8 cellular contexts compared by ENCODE assay signal in genomic region chr9:85425153-85425611, GRCh38.
DNase-seq lines count a peak whose midpoint lies in the region; ATAC-seq and TF ChIP-seq lines count a peak whose summit lies in the region.

No MANE protein-coding gene starts in this region.

- intact Hi-C loops in posterior cingulate gyrus (cut with DNase I): loop anchor here (2.0 kb wide), 1 partner anchor 772 kb away; no protein-coding TSS in a partner anchor

- CTCF ChIA-PET in HEK293T (lab: Yijun Ruan, JAX): interaction anchor here (0.5 to 1.3 kb wide), 5 partner anchors 8 to 1046 kb away, joined by 3 read pairs; no protein-coding TSS in a partner anchor

- DNase-seq in NCI-H2196 (lab: John Stamatoyannopoulos, UW; ENCODE audit: unreplicated experiment) (peak; percentile 25), NCI-H2196 treated with DMSO at 0.1 percent for 48 hours (lab: John Stamatoyannopoulos, UW; ENCODE audit: unreplicated experiment) (no peak), HEK293T (ENCODE audit: extremely low spot score) (peak; percentile 83), NCI-H2081 treated with DMSO at 0.1 percent for 48 hours (lab: John Stamatoyannopoulos, UW) (peak; percentile 38), glomerular endothelial cell (ENCODE audit: extremely low read depth, low read depth, low spot score) (peak; percentile 48), posterior cingulate gyrus (peak; percentile 39 to 93 (median 72))
- DNase-seq in activated CD8-positive, alpha-beta memory T cell treated with anti-CD3 and anti-CD28 coated beads for 24 hours: peak; percentile 72

- POLR2A ChIA-PET in HEK293T (lab: Yijun Ruan, JAX): no interaction called here

- no peak for ATAC-seq in GM19328 (IDR thresholded peaks at IDR 0.05; ENCODE audit: unreplicated experiment)

TF ChIP-seq in HEK293T, 16 proteins besides CTCF, POLR2A, EP300 and RAD21:
- no peak for TF ChIP-seq SP1 (IDR thresholded peaks at IDR 0.05)
- no peak for TF ChIP-seq L3MBTL2 (conservative IDR thresholded peaks at IDR 0.05)
- no peak for TF ChIP-seq FOXA1 (IDR thresholded peaks at IDR 0.05)
- no peak for TF ChIP-seq TARDBP (IDR thresholded peaks at IDR 0.05)
- TF ChIP-seq PKNOX1 (IDR thresholded peaks at IDR 0.05): no peak
- TF ChIP-seq SUZ12 (IDR thresholded peaks at IDR 0.05): no peak
- TF ChIP-seq NFRKB (IDR thresholded peaks at IDR 0.05): no peak
- TF ChIP-seq ARNT (IDR thresholded peaks at IDR 0.05): no peak
- no peak for TF ChIP-seq FOXK2 (IDR thresholded peaks at IDR 0.05)
- TF ChIP-seq ZNF384 (IDR thresholded peaks at IDR 0.05): no peak
- no peak for TF ChIP-seq BHLHE40 (IDR thresholded peaks at IDR 0.05; ENCODE audit: borderline replicate concordance)
- no peak for TF ChIP-seq FOXM1 (IDR thresholded peaks at IDR 0.05; ENCODE audit: borderline replicate concordance)
- TF ChIP-seq CTBP1 (IDR thresholded peaks at IDR 0.05; ENCODE audit: borderline replicate concordance): no peak
- no peak for TF ChIP-seq HDGF (IDR thresholded peaks at IDR 0.05; ENCODE audit: borderline replicate concordance)
